Comparison of ENCODE assay signal across 36 cellular contexts in the genomic region with DNA sequence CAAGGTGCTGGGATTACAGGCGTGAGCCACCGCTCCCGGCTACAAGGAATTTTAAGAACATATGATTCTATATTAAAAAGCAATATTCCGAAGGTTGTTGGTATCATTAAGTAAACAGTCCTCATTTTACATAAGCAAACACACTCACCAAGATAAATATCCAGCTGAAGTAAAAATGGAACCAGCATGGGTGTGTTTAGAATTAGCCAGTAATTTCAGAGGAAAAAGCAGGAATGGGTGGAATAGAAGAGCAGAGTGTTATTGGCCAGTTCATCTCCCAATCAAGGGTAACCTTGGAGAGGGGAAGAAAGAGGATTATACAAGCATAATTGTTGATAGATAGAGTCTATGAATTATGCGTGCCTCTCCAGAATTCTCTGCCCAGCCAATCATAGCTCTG. TPM values are rescaled to one million over a fixed set of nuclear protein-coding genes. Genes with fewer than 3 reads are reported as not detected.
"Had no signal": no experiment of that assay in that cellular context is flagged by ENCODE, and none has a peak within 500 bp of the region (broad histone marks: within the 10 kb centered on the region; RNA-seq: fewer than 3 reads in every experiment).

No MANE protein-coding gene starts in this region.

- DNase-seq: naive thymus-derived CD8-positive, alpha-beta T cell; nephron progenitor cell; nucleus accumbens; posterior cingulate gyrus; psoas muscle; right cardiac atrium; spleen; stimulated activated CD4-positive, alpha-beta T cell treated with anti-CD3 and anti-CD28 coated beads, Interleukin-12 subunit alpha, Interleukin-12 subunit beta, amount 100 ng/mL, for 4 hours; stimulated activated CD4-positive, alpha-beta T cell treated with anti-CD3 and anti-CD28 coated beads, Interleukin-1b, Interleukin-23, amount 100 ng/mL, for 48 hours; stimulated activated CD4-positive, alpha-beta T cell treated with anti-CD3 and anti-CD28 coated beads, Interleukin-4, amount 100 ng/mL, for 1 hour; stimulated activated CD4-positive, alpha-beta T cell treated with anti-CD3 and anti-CD28 coated beads, Interleukin-4, amount 100 ng/mL, for 4 hours; stimulated activated CD8-positive, alpha-beta memory T cell treated with anti-CD3 and anti-CD28 coated beads, Interleukin-4, amount 100 ng/mL, for 48 hours; stimulated activated naive CD4-positive, alpha-beta T cell; stimulated activated naive CD8-positive, alpha-beta T cell treated with anti-CD3 and anti-CD28 coated beads, Interleukin-15, amount 100 ng/mL, for 72 hours; stimulated activated naive CD8-positive, alpha-beta T cell treated with anti-CD3 and anti-CD28 coated beads, Interleukin-15, Interleukin-2, amounts not matched to agents 100 U/mL and 50 U/mL, for 24 hours; substantia nigra; testis; tibial artery; transverse colon; upper lobe of right lung; uterus had no signal

- H3K27me3 ChIP-seq: neutrophil, spleen, suprapubic skin, testis, tibial artery, transverse colon, upper lobe of right lung, uterus had no signal

- H3K27ac ChIP-seq: neutrophil, parathyroid adenoma, psoas muscle, skin epidermis, spleen, suprapubic skin, testis, tibial artery, transverse colon, upper lobe of right lung, uterus had no signal

- H2AFZ ChIP-seq: parathyroid adenoma had no signal

- ATAC-seq: naive thymus-derived CD8-positive, alpha-beta T cell; natural killer cell treated with Interleukin-12 subunit alpha and Interleukin-12 subunit beta and Interleukin-15 and Interleukin-18, amount 100 ng/mL, for 72 hours; psoas muscle; right cardiac atrium; sciatic nerve; stimulated activated memory B cell treated with anti-CD40 and anti-IgM and Interleukin-4, amounts not matched to agents 10 μg/mL and 1 μg/mL and 100 μg/mL, for 72 hours; stimulated activated naive CD8-positive, alpha-beta T cell treated with anti-CD3 and anti-CD28 coated beads, Interleukin-15, amount 100 ng/mL, for 72 hours; stimulated activated naive CD8-positive, alpha-beta T cell treated with anti-CD3 and anti-CD28 coated beads, Interleukin-15, Interleukin-2, amounts not matched to agents 100 U/mL and 50 U/mL, for 24 hours; upper lobe of right lung had no signal

- H3K4me2 ChIP-seq: smooth muscle cell had no signal

- H3K4me3 ChIP-seq: psoas muscle, skin epidermis, smooth muscle cell, spleen, suprapubic skin, testis, tibial artery, transverse colon, upper lobe of right lung, uterus had no signal

- H3K36me3 ChIP-seq: neutrophil, spleen, suprapubic skin, tibial artery, transverse colon, upper lobe of right lung, uterus had no signal

- H3K9me3 ChIP-seq: neutrophil, psoas muscle, spleen, suprapubic skin, testis, tibial artery, transverse colon, upper lobe of right lung, uterus had no signal

- H3K79me2 ChIP-seq: parathyroid adenoma had no signal

- H3K4me1 ChIP-seq: parathyroid adenoma, psoas muscle, spleen, suprapubic skin, testis, tibial artery, transverse colon, upper lobe of right lung, uterus had no signal

RNA-seq across cellular contexts. Expression of a gene that starts 31.7 kb away (rescaled TPM):
- total RNA-seq: naive thymus-derived CD8-positive, alpha-beta T cell; natural killer cell treated with Interleukin-12 subunit alpha and Interleukin-12 subunit beta and Interleukin-15 and Interleukin-18, amount 100 ng/mL, for 72 hours; neural crest cell; omental fat pad; osteocyte; sciatic nerve; urinary bladder had no signal
- polyA plus RNA-seq: naive thymus-derived CD8-positive, alpha-beta T cell; psoas muscle; smooth muscle cell had no signal

RNA-seq across cellular contexts. Expression of a gene that starts 35.4 kb away (rescaled TPM):
- total RNA-seq: naive thymus-derived CD8-positive, alpha-beta T cell; natural killer cell treated with Interleukin-12 subunit alpha and Interleukin-12 subunit beta and Interleukin-15 and Interleukin-18, amount 100 ng/mL, for 72 hours; neural crest cell; omental fat pad; osteocyte; progenitor cell of endocrine pancreas; psoas muscle; renal cortical epithelial cell; right cardiac atrium; sciatic nerve; smooth muscle cell; spleen; suprapubic skin; transverse colon; upper lobe of right lung; urinary bladder; uterus had no signal
- polyA plus RNA-seq: naive thymus-derived CD8-positive, alpha-beta T cell; psoas muscle; right cardiac atrium; smooth muscle cell; spleen; thymus; urinary bladder had no signal

RNA-seq across cellular contexts. Expression of a gene that starts 35.4 kb away (rescaled TPM):
- total RNA-seq: naive thymus-derived CD8-positive, alpha-beta T cell; natural killer cell treated with Interleukin-12 subunit alpha and Interleukin-12 subunit beta and Interleukin-15 and Interleukin-18, amount 100 ng/mL, for 72 hours; omental fat pad; osteocyte; psoas muscle; right cardiac atrium; sciatic nerve; smooth muscle cell; spleen; transverse colon; upper lobe of right lung; urinary bladder had no signal
- polyA plus RNA-seq: naive thymus-derived CD8-positive, alpha-beta T cell; psoas muscle; right cardiac atrium; smooth muscle cell; spleen; urinary bladder had no signal
